ENCODE assay signal across 18 cellular contexts in genomic region chr11:26929806-26930517, GRCh38.
A peak's percentile ranks its signal among the peaks of the same experiment; 100 is the strongest.
DNase-seq lines count a peak whose midpoint lies in the region; ATAC-seq and TF ChIP-seq lines count a peak whose summit lies in the region.
"Had no signal": no experiment of that assay in that cellular context is flagged by ENCODE, and none has a peak within 500 bp of the region (broad histone marks: within the 10 kb centered on the region; RNA-seq: fewer than 3 reads in every experiment).

No MANE protein-coding gene starts in this region.

- TF ChIP-seq CTCF in right atrium auricular region (IDR thresholded peaks at IDR 0.05) (no peak), brain microvascular endothelial cell (IDR thresholded peaks at IDR 0.05; ENCODE audit: low read depth, low read length, missing control alignments) (no peak), vagina (IDR thresholded peaks at IDR 0.05) (no peak)

- no peaks in the 10 kb centered on the region for H3K9me3 ChIP-seq in right atrium auricular region
- H3K9me3 ChIP-seq in vagina: no peaks in the 10 kb centered on the region
- H3K9me3 ChIP-seq: MG63 had no signal

- peak overlapping the region; percentile 44 to 49 for H3K27ac ChIP-seq in right atrium auricular region
- H3K27ac ChIP-seq in brain microvascular endothelial cell: peak overlapping the region; percentile 22
- H3K27ac ChIP-seq in vagina: peak overlapping the region; percentile 14

- no peak for TF ChIP-seq POLR2A in vagina (IDR thresholded peaks at IDR 0.05)

- intact Hi-C loops in left cardiac atrium (cut with DNase I): no loop called here
- intact Hi-C loops in vagina (cut with DNase I): no loop called here

- H3K27me3 ChIP-seq in right atrium auricular region (no peaks in the 10 kb centered on the region), brain microvascular endothelial cell (replicated peaks) (no peaks in the 10 kb centered on the region), vagina (no peaks in the 10 kb centered on the region)
- H3K27me3 ChIP-seq: MG63 had no signal

- DNase-seq in right atrium auricular region (ENCODE audit: low spot score) (no peak), left cardiac atrium (no peak), brain microvascular endothelial cell (no peak), myocyte (ENCODE audit: low read depth) (peak; percentile 16), vagina (ENCODE audit: extremely low spot score in 2 of 2) (no peak), COLO668 (lab: John Stamatoyannopoulos, UW; ENCODE audit: unreplicated experiment) (no peak), SK-N-DZ (ENCODE audit: low spot score) (no peak)
- DNase-seq: CD4-positive, CD25-positive, alpha-beta regulatory T cell; COR-L47; DMS79; Kasumi-1; MG63; NCI-H1417; NCI-H1694 treated with DMSO at 0.1 percent for 48 hours; NCI-H526 treated with DMSO at 0.1 percent for 48 hours; PC-3; Right ventricle myocardium superior had no signal

- H3K4me1 ChIP-seq in right atrium auricular region (no peaks in the 10 kb centered on the region), vagina (peaks cover 15% of the 10 kb centered on the region)

- H3K36me3 ChIP-seq in right atrium auricular region: no peaks in the 10 kb centered on the region
- H3K36me3 ChIP-seq in brain microvascular endothelial cell (replicated peaks): no peaks in the 10 kb centered on the region
- H3K36me3 ChIP-seq in vagina: no peaks in the 10 kb centered on the region
- H3K36me3 ChIP-seq: MG63 had no signal

- in situ Hi-C loops in brain microvascular endothelial cell (cut with HindIII; ENCODE audit: low pct_ligation_motif_present, low sequenced_read_pairs): no loop called here

- ATAC-seq in left cardiac atrium (no peak), GM21423 (IDR thresholded peaks at IDR 0.05; ENCODE audit: unreplicated experiment) (no peak)
- ATAC-seq: PC-3 had no signal

- no peak overlapping the region for H3K4me3 ChIP-seq in right atrium auricular region
- no peak overlapping the region for H3K4me3 ChIP-seq in brain microvascular endothelial cell (ENCODE audit: low read depth, low read length)
- H3K4me3 ChIP-seq in vagina: no peak overlapping the region
- H3K4me3 ChIP-seq: MG63 had no signal
